ENCODE assay signal across 7 cellular contexts in the genomic region with DNA sequence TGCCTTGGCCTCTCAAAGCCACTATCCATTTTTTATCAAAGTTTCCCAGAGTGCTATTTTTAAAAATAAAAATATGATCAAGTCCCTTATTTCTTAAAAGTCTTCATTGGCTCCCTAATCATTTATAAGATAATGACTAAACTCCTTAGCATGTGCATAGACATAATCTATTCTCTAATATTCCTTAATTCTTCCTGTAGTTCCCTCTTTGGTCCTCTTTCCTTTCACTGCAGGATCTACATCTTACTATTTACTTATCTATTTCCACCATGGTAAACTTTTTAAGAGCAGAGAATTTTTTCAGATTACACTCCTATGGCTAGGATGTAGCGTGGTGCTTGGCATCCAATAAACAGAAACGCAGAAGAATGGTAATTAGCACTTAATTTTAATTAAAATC. TPM values are rescaled to one million over a fixed set of nuclear protein-coding genes. Genes with fewer than 3 reads are reported as not detected.
"Had no signal": no experiment of that assay in that cellular context is flagged by ENCODE, and none has a peak within 500 bp of the region (broad histone marks: within the 10 kb centered on the region; RNA-seq: fewer than 3 reads in every experiment).

No MANE protein-coding gene starts in this region.

- FAIRE-seq: G401.6, GM12878, GM12891, GM18507, GM19239 had no signal

- ATAC-seq: GM12878 had no signal

- H3K4me3 ChIP-seq: GM12878 had no signal

- DNase-seq: GDM1, GF-D8 had no signal

RNA-seq across cellular contexts. Expression of gene C2orf80, which starts 46.0 kb away (rescaled TPM):
- total RNA-seq: GM12878 had no signal
- polyA plus RNA-seq: GM12878 had no signal
